ENCODE assay signal across 9 cellular contexts in the genomic region with DNA sequence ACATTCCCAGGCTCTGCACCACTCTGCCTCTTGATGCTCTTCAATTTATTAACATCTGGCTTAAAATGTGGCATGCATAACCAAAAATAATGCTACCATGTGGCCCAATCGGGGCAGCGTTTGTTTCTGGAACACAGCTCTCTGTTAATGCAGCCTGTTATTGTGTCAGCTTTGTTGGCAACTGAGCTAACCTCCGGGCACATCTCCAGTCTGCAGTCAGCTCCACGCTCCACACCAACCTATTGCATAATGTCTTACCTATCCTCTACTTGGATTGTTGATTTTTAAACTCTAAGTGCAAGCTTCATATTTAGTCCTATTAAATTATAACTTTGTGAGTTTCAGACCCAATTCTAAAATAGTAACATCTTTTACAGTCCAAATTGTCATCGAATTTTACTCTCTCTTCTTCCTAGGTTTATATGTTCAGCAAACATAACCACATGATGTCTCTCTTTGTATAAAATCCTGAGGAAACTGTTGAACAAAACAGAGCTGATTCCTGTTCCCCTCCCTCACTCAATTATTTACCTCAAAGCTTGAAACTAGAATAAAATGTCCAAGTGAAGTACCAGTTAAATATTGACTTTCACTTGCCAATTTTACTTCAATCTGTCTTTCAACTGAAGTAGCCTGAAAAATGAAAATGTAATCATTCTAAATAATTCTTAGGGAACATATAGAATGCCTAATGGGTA.
DNase-seq lines count a peak whose midpoint lies in the region; ATAC-seq, FAIRE-seq and TF ChIP-seq lines count a peak whose summit lies in the region.
"Had no signal": no experiment of that assay in that cellular context is flagged by ENCODE, and none has a peak within 500 bp of the region (broad histone marks: within the 10 kb centered on the region; RNA-seq: fewer than 3 reads in every experiment).

No MANE protein-coding gene starts in this region.

- no peak for FAIRE-seq in D721Med (lab: Jason Lieb, UNC)

- peak overlapping the region; percentile 12 for H3K4me3 ChIP-seq in adipocyte (ENCODE audit: low read length)

- no peak for ATAC-seq in activated T-cell treated with anti-CD3 and anti-CD28 coated beads, Interleukin-2, amount 50 U/mL, for 4 hours
- ATAC-seq: HCT116 had no signal

- no peaks in the 10 kb centered on the region for H3K9me3 Mint-ChIP-seq in HFFc6
- no peaks in the 10 kb centered on the region for H3K9me3 Mint-ChIP-seq in activated T-cell treated with anti-CD3 and anti-CD28 coated beads, Interleukin-2, amount 50 U/mL, for 4 hours

- no peaks in the 10 kb centered on the region for H3K36me3 Mint-ChIP-seq in HFFc6 (ENCODE audit: low read depth)
- H3K36me3 Mint-ChIP-seq in activated T-cell treated with anti-CD3 and anti-CD28 coated beads, Interleukin-2, amount 50 U/mL, for 4 hours (ENCODE audit: insufficient read depth): no peaks in the 10 kb centered on the region

- no peaks in the 10 kb centered on the region for H3K27me3 Mint-ChIP-seq in HFFc6 (ENCODE audit: insufficient read depth)
- H3K27me3 Mint-ChIP-seq in activated T-cell treated with anti-CD3 and anti-CD28 coated beads, Interleukin-2, amount 50 U/mL, for 4 hours (ENCODE audit: low read depth): no peaks in the 10 kb centered on the region

- no peak overlapping the region for H3K4me3 Mint-ChIP-seq in HFFc6
- H3K4me3 Mint-ChIP-seq in activated T-cell treated with anti-CD3 and anti-CD28 coated beads, Interleukin-2, amount 50 U/mL, for 4 hours: no peak overlapping the region

- H3K27ac Mint-ChIP-seq in HFFc6: no peak overlapping the region

- TF ChIP-seq CTCF in HFFc6 (IDR thresholded peaks at IDR 0.05) (no peak), D721Med (IDR thresholded peaks at IDR 0.05; ENCODE audit: insufficient read depth, missing control alignments) (no peak)

- peak; percentile 29 for DNase-seq in HFFc6
- DNase-seq in adipocyte (ENCODE audit: low read depth): peak; percentile 77
- peak; percentile 20 to 50 for DNase-seq in hippocampal formation (lab: John Stamatoyannopoulos, UW)
- DNase-seq in superior temporal gyrus (ENCODE audit: extremely low spot score): peak; percentile 77
- no peak for DNase-seq in activated gamma-delta T cell treated with Interleukin-2 at 50 U/mL for 16 hours
- no peak for DNase-seq in SHP77 treated with DMSO at 0.1 percent for 48 hours (lab: John Stamatoyannopoulos, UW)
- no peak for DNase-seq in D721Med (ENCODE audit: insufficient read length, low spot score)
- DNase-seq in activated T-cell treated with anti-CD3 and anti-CD28 coated beads, Interleukin-2, amount 50 U/mL, for 4 hours: no peak

- H3K36me3 ChIP-seq in adipocyte (ENCODE audit: control insufficient read depth, insufficient read depth, low read length, severe bottlenecking): no peaks in the 10 kb centered on the region

- H3K4me1 ChIP-seq in adipocyte (ENCODE audit: control insufficient read depth, insufficient read depth, low read length): peaks cover 58% of the 10 kb centered on the region

- no peaks in the 10 kb centered on the region for H3K9me3 ChIP-seq in adipocyte (ENCODE audit: control insufficient read depth, low read length)

- no peaks in the 10 kb centered on the region for H3K27me3 ChIP-seq in adipocyte (replicated peaks; ENCODE audit: control insufficient read depth, insufficient read depth, low read length)

- peaks cover 26% of the 10 kb centered on the region for H3K4me1 Mint-ChIP-seq in HFFc6 (ENCODE audit: low read depth)
- H3K4me1 Mint-ChIP-seq in activated T-cell treated with anti-CD3 and anti-CD28 coated beads, Interleukin-2, amount 50 U/mL, for 4 hours (ENCODE audit: low read depth): no peaks in the 10 kb centered on the region

- H3K9ac ChIP-seq in adipocyte (ENCODE audit: low read length): peak overlapping the region; percentile 53

Comparison
In these comparisons a context has a peak if more than half of its experiments do, and no peak if none do; other contexts are left out.
1. DNase-seq: peak in HFFc6 (single experiment), adipocyte (single experiment), hippocampal formation (2 of 2) and superior temporal gyrus (single experiment); none in activated gamma-delta T cell treated with Interleukin-2 at 50 U/mL for 16 hours (single experiment), SHP77 treated with DMSO at 0.1 percent for 48 hours (single experiment), D721Med (single experiment) and activated T-cell treated with anti-CD3 and anti-CD28 coated beads, Interleukin-2, amount 50 U/mL, for 4 hours (single experiment).